13 cellular contexts compared by ENCODE assay signal in genomic region chr1:231611851-231612250, GRCh38. TPM values are rescaled to one million over a fixed set of nuclear protein-coding genes. Genes with fewer than 3 reads are reported as not detected.
DNase-seq lines count a peak whose midpoint lies in the region; ATAC-seq and TF ChIP-seq lines count a peak whose summit lies in the region.
"Had no signal": no experiment of that assay in that cellular context is flagged by ENCODE, and none has a peak within 500 bp of the region (broad histone marks: within the 10 kb centered on the region; RNA-seq: fewer than 3 reads in every experiment).

No MANE protein-coding gene starts in this region.

- intact Hi-C loops in activated B cell treated with CpG ODN at 0.5 μM for 24 hours (cut with micrococcal nuclease), result loop anchor here (1.0 to 5.0 kb wide), 8 partner anchors 8 to 970 kb away; partner anchors contain the start of genes ARV1, COG2, DISC1 and EGLN1

- TF ChIP-seq CTCF in HL-60 (IDR thresholded peaks at IDR 0.05; ENCODE audit: insufficient read depth, low read length) (no peak), activated B cell treated with CpG ODN at 0.5 μM for 24 hours (IDR thresholded peaks at IDR 0.05) (no peak)

- peak overlapping the region; percentile 36 for H3K4me3 ChIP-seq in CD8-positive, alpha-beta memory T cell (ENCODE audit: low read length)
- no peak overlapping the region for H3K4me3 ChIP-seq in HL-60 (replicated peaks; ENCODE audit: insufficient read depth, low read length)
- H3K4me3 ChIP-seq: SJCRH30 had no signal

- peak overlapping the region in 6 of 7 donors; percentile 62 to 79 (median 72) for H3K4me3 Mint-ChIP-seq in CD8-positive, alpha-beta memory T cell
- H3K4me3 Mint-ChIP-seq in activated B cell treated with CpG ODN at 0.5 μM for 24 hours (no peak overlapping the region), naive B cell (peak overlapping the region; percentile 8 to 85 (median 62))

- H3K36me3 Mint-ChIP-seq in CD8-positive, alpha-beta memory T cell, result peaks cover 0 to 13% (median 2%) of the 10 kb centered on the region in 3 donors
- H3K36me3 Mint-ChIP-seq in activated B cell treated with CpG ODN at 0.5 μM for 24 hours (ENCODE audit: low read depth) (no peaks in the 10 kb centered on the region), naive B cell (peaks cover 7 to 10% of the 10 kb centered on the region in 2 donors)

- peak overlapping the region in 6 of 8 donors; percentile 5 to 88 (median 55) for H3K27ac Mint-ChIP-seq in CD8-positive, alpha-beta memory T cell
- H3K27ac Mint-ChIP-seq in activated B cell treated with CpG ODN at 0.5 μM for 24 hours (peak overlapping the region; percentile 46), naive B cell (peak overlapping the region in 3 of 6 donors; percentile 44 to 91 (median 74))

- POLR2A ChIA-PET in CD8-positive, alpha-beta memory T cell (lab: Charles Lee), result interaction anchor here (2.3 kb wide), 1 partner anchor 274 kb away, joined by 7 read pairs; the partner anchor contains the start of genes EXOC8 and SPRTN
- POLR2A ChIA-PET in activated B cell treated with CpG ODN at 0.5 μM for 24 hours (lab: Charles Lee), result interaction anchor here (0.6 to 2.1 kb wide), 2 partner anchors 15 to 274 kb away, joined by 4 to 6 read pairs; partner anchors contain the start of genes DISC1, EXOC8 and SPRTN

- no peaks in the 10 kb centered on the region for H3K36me3 ChIP-seq in CD8-positive, alpha-beta memory T cell (ENCODE audit: insufficient read depth, low read length)
- H3K36me3 ChIP-seq: SJCRH30 had no signal

- no peaks in the 10 kb centered on the region for H3K9me3 ChIP-seq in CD8-positive, alpha-beta memory T cell (ENCODE audit: low read length)
- H3K9me3 ChIP-seq: SJCRH30 had no signal

- no peak for ATAC-seq in activated B cell treated with CpG ODN at 0.5 μM for 24 hours (ENCODE audit: low read depth)
- no peak for ATAC-seq in naive B cell (ENCODE audit: low read depth in 2 of 2)
- no peak for ATAC-seq in GM21447 (IDR thresholded peaks at IDR 0.05; ENCODE audit: unreplicated experiment)
- ATAC-seq: HCT116 had no signal

- no peak for DNase-seq in CD8-positive, alpha-beta memory T cell
- no peak for DNase-seq in HL-60 (ENCODE audit: low read depth in 1 of 2, low spot score in 1 of 2)
- no peak for DNase-seq in activated B cell treated with CpG ODN at 0.5 μM for 24 hours
- DNase-seq in naive B cell, result no peak
- no peak for DNase-seq in H4 (ENCODE audit: low spot score)
- DNase-seq in retina, result no peak
- DNase-seq: hippocampal formation; Kasumi-1; NCI-H1694; SJCRH30; stimulated activated CD4-positive, alpha-beta T cell treated with anti-CD3 and anti-CD28 coated beads, Interleukin-2, amount 100 ng/mL, for 48 hours had no signal

- H3K27ac ChIP-seq in CD8-positive, alpha-beta memory T cell (ENCODE audit: low read depth, low read length), result no peak overlapping the region
- peak overlapping the region; percentile 86 for H3K27ac ChIP-seq in HL-60 (replicated peaks)
- H3K27ac ChIP-seq: SJCRH30 had no signal

- peaks cover 0 to 2% (median 0%) of the 10 kb centered on the region in 5 donors for H3K9me3 Mint-ChIP-seq in CD8-positive, alpha-beta memory T cell
- H3K9me3 Mint-ChIP-seq in activated B cell treated with CpG ODN at 0.5 μM for 24 hours, result peaks cover 12% of the 10 kb centered on the region
- peaks cover 0 to 16% (median 13%) of the 10 kb centered on the region in 7 donors for H3K9me3 Mint-ChIP-seq in naive B cell

- H3K27me3 Mint-ChIP-seq in CD8-positive, alpha-beta memory T cell, result peaks cover 3 to 5% of the 10 kb centered on the region in 2 donors
- H3K27me3 Mint-ChIP-seq in activated B cell treated with CpG ODN at 0.5 μM for 24 hours (peaks cover 4% of the 10 kb centered on the region), naive B cell (peaks cover 0 to 16% (median 16%) of the 10 kb centered on the region in 3 donors)

- H3K4me1 Mint-ChIP-seq in CD8-positive, alpha-beta memory T cell, result peaks cover 47 to 55% (median 54%) of the 10 kb centered on the region in 3 donors
- H3K4me1 Mint-ChIP-seq in activated B cell treated with CpG ODN at 0.5 μM for 24 hours (peaks cover 67% of the 10 kb centered on the region), naive B cell (peaks cover 64 to 66% (median 65%) of the 10 kb centered on the region in 3 donors)

- CTCF ChIA-PET in CD8-positive, alpha-beta memory T cell (lab: Charles Lee), result no interaction called here
- CTCF ChIA-PET in activated B cell treated with CpG ODN at 0.5 μM for 24 hours (lab: Charles Lee), result interaction anchor here (0.5 kb wide), 1 partner anchor 1021 kb away, joined by 4 read pairs; no protein-coding TSS in a partner anchor

- H3K4me1 ChIP-seq in CD8-positive, alpha-beta memory T cell (ENCODE audit: insufficient read depth, low read length), result peaks cover 50% of the 10 kb centered on the region
- H3K4me1 ChIP-seq: SJCRH30 had no signal

- H3K27me3 ChIP-seq in CD8-positive, alpha-beta memory T cell (ENCODE audit: insufficient read depth, low read length, poor library complexity, severe bottlenecking), result no peaks in the 10 kb centered on the region
- H3K27me3 ChIP-seq in HL-60 (ENCODE audit: insufficient read depth, poor library complexity, severe bottlenecking), result no peaks in the 10 kb centered on the region
- H3K27me3 ChIP-seq: SJCRH30 had no signal

RNA-seq across cellular contexts. Expression of gene DISC1, which starts 14.7 kb away (rescaled TPM):
- 1 to 10 TPM in 1 of 2 experiments, under 1 TPM in 1; 0.60 to 1.0 TPM for total RNA-seq in CD8-positive, alpha-beta memory T cell
- polyA plus RNA-seq in CD8-positive, alpha-beta memory T cell, result 2.4 TPM
- 2.4 TPM in 2 replicates for total RNA-seq in activated B cell treated with CpG ODN at 0.5 μM for 24 hours
- polyA plus RNA-seq in naive B cell (ENCODE audit: low read depth in 6 of 6), result 1 to 10 TPM in 5 of 6 donors, not detected in 1; 1.3 to 2.2 (median 2.1) TPM
- 3.4 and 3.8 TPM in 2 replicates for total RNA-seq in H4 (2014; rRNA removed; shearing (Covaris generic))
